ENCODE assay signal across 10 cellular contexts in genomic region chr7:47763063-47763974, GRCh38.
A peak's percentile ranks its signal among the peaks of the same experiment; 100 is the strongest.
DNase-seq lines count a peak whose midpoint lies in the region; ATAC-seq, FAIRE-seq and TF ChIP-seq lines count a peak whose summit lies in the region.
"Had no signal": no experiment of that assay in that cellular context is flagged by ENCODE, and none has a peak within 500 bp of the region (broad histone marks: within the 10 kb centered on the region; RNA-seq: fewer than 3 reads in every experiment).

No MANE protein-coding gene starts in this region.

- peak; percentile 98 for FAIRE-seq in A549 (lab: Jason Lieb, UNC)

- H2AFZ ChIP-seq in OCI-LY7 (ENCODE audit: low read length), result no peak overlapping the region

- H3K4me3 ChIP-seq in A549 (no peak overlapping the region), SJSA1 (no peak overlapping the region), OCI-LY7 (ENCODE audit: low read depth, low read length, poor library complexity, severe bottlenecking) (no peak overlapping the region)
- H3K4me3 ChIP-seq: lung had no signal

- POLR2A ChIA-PET in A549 (lab: Yijun Ruan, JAX) (interaction anchor here (0.9 to 2.4 kb wide), 13 partner anchors 21 to 188 kb away, joined by 3 to 16 read pairs (median 4); no protein-coding TSS in a partner anchor), OCI-LY7 (lab: Charles Lee) (interaction anchor here (1.0 to 2.3 kb wide), 3 partner anchors 12 to 35 kb away, joined by 3 to 6 read pairs (median 5); no protein-coding TSS in a partner anchor)

- no peaks in the 10 kb centered on the region for H3K79me2 ChIP-seq in OCI-LY7 (ENCODE audit: insufficient read depth, low read depth, low read length)

- peak; percentile 96 to 98; a peak in 4 of 5 replicates for TF ChIP-seq EP300 in A549 (IDR thresholded peaks at IDR 0.05)

- ATAC-seq in A549 (peak; percentile 91 to 93), HG03280 (IDR thresholded peaks at IDR 0.05; ENCODE audit: unreplicated experiment) (peak; percentile 58), GM21423 (IDR thresholded peaks at IDR 0.05; ENCODE audit: unreplicated experiment) (no peak)

- H4K20me1 ChIP-seq in OCI-LY7 (ENCODE audit: insufficient read depth, low read length), result no peaks in the 10 kb centered on the region

- H3K36me3 ChIP-seq in SJSA1, result no peaks in the 10 kb centered on the region
- no peaks in the 10 kb centered on the region for H3K36me3 ChIP-seq in OCI-LY7 (ENCODE audit: insufficient read depth, low read length)

- in situ Hi-C loops in KBM-7 (cut with MboI; ENCODE audit: low pct_unique_long_range_greater_than_20kb, low sequenced_read_pairs), result no loop called here

- intact Hi-C loops in OCI-LY7 (cut with micrococcal nuclease; ENCODE audit: unreplicated experiment), result no loop called here

- BruUV-seq in OCI-LY7 (replicated peaks; lab: Mats Ljungman, UMichigan), result no TSS peak

- 5% methylated on average over 9 of the region's 9 CpGs for WGBS in A549 (ENCODE audit: missing lambda C conversion rate)

- H3K4me2 ChIP-seq in A549 (peak overlapping the region; percentile 39), OCI-LY7 (ENCODE audit: low read length) (no peak overlapping the region)

- H3K27ac ChIP-seq in A549, result peak overlapping the region; percentile 96 to 99
- peak overlapping the region; percentile 85 for H3K27ac ChIP-seq in SJSA1
- H3K27ac ChIP-seq in OCI-LY7 (ENCODE audit: low read depth, low read length, poor library complexity, severe bottlenecking), result no peak overlapping the region

- TF ChIP-seq POLR2A in A549 (IDR thresholded peaks at IDR 0.05; ENCODE audit: low read length), result no peak

- TF ChIP-seq CTCF in A549 (IDR thresholded peaks at IDR 0.05) (no peak), OCI-LY7 (conservative IDR thresholded peaks at IDR 0.05; ENCODE audit: low read length) (no peak)

- H3K27me3 ChIP-seq in SJSA1 (replicated peaks), result no peaks in the 10 kb centered on the region

- peak; percentile 36 to 70 for TF ChIP-seq RAD21 in A549 (conservative IDR thresholded peaks at IDR 0.05 in 1 of 2, IDR thresholded peaks at IDR 0.05 in 1 of 2)

- DNase-seq in A549 (ENCODE audit: low read depth in 1 of 2, low spot score in 1 of 2), result peak; percentile 96 to 99
- DNase-seq in SJSA1 (ENCODE audit: low read depth in 1 of 2, low spot score in 2 of 2), result peak; percentile 94 to 99
- DNase-seq in islet precursor cell, result peak; percentile 86
- no peak for DNase-seq in KBM-7
- DNase-seq in Kasumi-1 (lab: John Stamatoyannopoulos, UW), result no peak
- DNase-seq in OCI-LY7 (ENCODE audit: low spot score), result no peak
- DNase-seq: DMS79 treated with DMSO at 0.1 percent for 48 hours had no signal

- peaks cover 47% of the 10 kb centered on the region for H3K4me1 ChIP-seq in A549
- peaks cover 49% of the 10 kb centered on the region for H3K4me1 ChIP-seq in SJSA1 (replicated peaks)
- peaks cover 10% of the 10 kb centered on the region for H3K4me1 ChIP-seq in OCI-LY7 (ENCODE audit: insufficient read depth, low read length, poor library complexity, severe bottlenecking)

- no peaks in the 10 kb centered on the region for H3K9me2 ChIP-seq in OCI-LY7 (ENCODE audit: insufficient read depth, low read length)

- no peaks in the 10 kb centered on the region for H3K9me3 ChIP-seq in A549
- H3K9me3 ChIP-seq in SJSA1 (replicated peaks), result no peaks in the 10 kb centered on the region
- no peaks in the 10 kb centered on the region for H3K9me3 ChIP-seq in OCI-LY7 (ENCODE audit: low read length)

- CTCF ChIA-PET in A549 (lab: Yijun Ruan, JAX) (interaction anchor here (2.0 to 2.7 kb wide), 3 partner anchors 9 to 24 kb away, joined by 6 to 17 read pairs (median 7); no protein-coding TSS in a partner anchor), OCI-LY7 (lab: Charles Lee; ENCODE audit: unreplicated experiment) (no interaction called here)

TF ChIP-seq in A549, 52 proteins besides CTCF, POLR2A, EP300 and RAD21 (continues in another document):
- TF ChIP-seq CHD2 (IDR thresholded peaks at IDR 0.05; ENCODE audit: low read length, partially characterized antibody), result no peak
- peak; percentile 68; the same call in 1 of the 2 replicates for TF ChIP-seq HOXB13 (CRISPR knock-in tag; IDR thresholded peaks at IDR 0.05; ENCODE audit: low read depth)
- TF ChIP-seq NFE2L2 (conservative IDR thresholded peaks at IDR 0.05; ENCODE audit: low read length), result no peak
- TF ChIP-seq JUN (IDR thresholded peaks at IDR 0.05), result peak; percentile 98 to 99
- TF ChIP-seq ZSCAN20 (CRISPR knock-in tag; IDR thresholded peaks at IDR 0.05), result no peak; the same call in 1 of the 2 replicates
- TF ChIP-seq CEBPB (IDR thresholded peaks at IDR 0.05), result peak in 1 of 2 experiments; percentile 15; a peak in 2 of 4 replicates
- peak; percentile 85; the same call in 1 of the 2 replicates for TF ChIP-seq HOXA7 (CRISPR knock-in tag; IDR thresholded peaks at IDR 0.05)
- TF ChIP-seq CBX2 (IDR thresholded peaks at IDR 0.05; ENCODE audit: borderline replicate concordance, low read depth), result no peak
- no peak for TF ChIP-seq RNF2 (IDR thresholded peaks at IDR 0.05; ENCODE audit: borderline replicate concordance, low read depth)
- no peak for TF ChIP-seq MYC (IDR thresholded peaks at IDR 0.05; ENCODE audit: borderline replicate concordance, low read length)
- peak; percentile 84; the same call in 2 of the 3 replicates for TF ChIP-seq BCL3 (IDR thresholded peaks at IDR 0.05)
- TF ChIP-seq ZNF302 (CRISPR knock-in tag; IDR thresholded peaks at IDR 0.05), result no peak; the same call in 1 of the 2 replicates
- peak; percentile 66 for TF ChIP-seq TFCP2L1 (CRISPR knock-in tag; IDR thresholded peaks at IDR 0.05)
- TF ChIP-seq BHLHE40 (IDR thresholded peaks at IDR 0.05; ENCODE audit: low read depth, low read length), result no peak
- TF ChIP-seq E2F6 (IDR thresholded peaks at IDR 0.05; ENCODE audit: borderline replicate concordance, low read depth), result 0 out of 2 replicates have a peak, but pooled peaks have one; percentile 24
- TF ChIP-seq POLR2AphosphoS2 (conservative IDR thresholded peaks at IDR 0.05; ENCODE audit: low read length), result no peak
- TF ChIP-seq SREBF2 (IDR thresholded peaks at IDR 0.05), result no peak
- TF ChIP-seq USF2 (IDR thresholded peaks at IDR 0.05), result no peak
- TF ChIP-seq EHF (CRISPR knock-in tag; IDR thresholded peaks at IDR 0.05), result peak; percentile 18; the same call in 1 of the 2 replicates
- TF ChIP-seq EHMT2 (IDR thresholded peaks at IDR 0.05; ENCODE audit: low read depth), result no peak
- peak; percentile 97 for TF ChIP-seq JUNB (IDR thresholded peaks at IDR 0.05)
- TF ChIP-seq FOSB (CRISPR knock-in tag; IDR thresholded peaks at IDR 0.05), result peak; percentile 46; the same call in 1 of the 2 replicates
- no peak for TF ChIP-seq NPAS2 (CRISPR knock-in tag; IDR thresholded peaks at IDR 0.05; ENCODE audit: borderline replicate concordance)
- peak; percentile 99 for TF ChIP-seq HOXB5 (CRISPR knock-in tag; IDR thresholded peaks at IDR 0.05)
- no peak for TF ChIP-seq ELK1 (IDR thresholded peaks at IDR 0.05; ENCODE audit: low read depth, low read length)
- TF ChIP-seq KDM1A (IDR thresholded peaks at IDR 0.05; ENCODE audit: low read depth), result no peak
- no peak for TF ChIP-seq ZC3H11A (IDR thresholded peaks at IDR 0.05)
- peak; percentile 90 for TF ChIP-seq PBX3 (IDR thresholded peaks at IDR 0.05)
- no peak for TF ChIP-seq RCOR1 (IDR thresholded peaks at IDR 0.05; ENCODE audit: low read depth, low read length)
- TF ChIP-seq CBX8 (IDR thresholded peaks at IDR 0.05), result no peak
- peak; percentile 88 for TF ChIP-seq FOXS1 (CRISPR knock-in tag; IDR thresholded peaks at IDR 0.05)

Comparison
In these comparisons a context has a peak if more than half of its experiments do, and no peak if none do; other contexts are left out.
1. DNase-seq: peak in A549 (2 of 2), SJSA1 (2 of 2) and islet precursor cell (single experiment); none in KBM-7 (single experiment), Kasumi-1 (0 of 2) and OCI-LY7 (single experiment).